Comparison of ENCODE assay signal across 8 cellular contexts in the genomic region with DNA sequence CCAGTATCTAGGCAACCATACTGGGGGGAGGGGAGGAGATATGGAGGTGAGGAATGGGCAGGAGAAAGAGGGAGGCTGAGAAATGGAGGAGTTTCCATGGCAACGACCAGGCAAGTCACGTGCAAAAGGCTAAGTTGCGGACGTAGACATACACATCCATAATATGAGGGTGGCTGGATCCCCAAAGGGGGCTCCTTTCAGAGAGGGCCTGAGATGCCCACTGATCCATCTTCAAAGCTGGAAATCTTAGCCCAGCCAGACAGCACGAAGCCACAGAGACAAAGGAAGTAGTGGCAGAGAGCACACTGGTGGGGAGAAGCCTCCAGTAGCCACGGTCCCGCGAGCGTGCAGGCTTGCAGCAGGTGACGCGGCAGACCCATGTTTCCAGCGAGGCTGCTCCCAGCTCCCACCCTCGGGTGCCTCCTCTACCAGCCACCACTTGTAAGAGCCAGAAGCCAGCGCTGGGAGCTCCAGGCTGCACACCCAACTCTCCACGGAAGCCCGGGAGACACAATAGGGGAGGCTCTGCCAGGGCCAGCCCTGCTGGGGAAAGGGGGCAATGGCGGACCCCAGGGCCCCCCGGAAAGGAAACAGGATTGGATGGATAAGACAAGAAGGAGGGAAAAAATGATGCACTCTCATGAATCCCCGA. TPM values are rescaled to one million over a fixed set of nuclear protein-coding genes. Genes with fewer than 3 reads are reported as not detected.
A peak's percentile ranks its signal among the peaks of the same experiment; 100 is the strongest.
DNase-seq lines count a peak whose midpoint lies in the region; ATAC-seq and TF ChIP-seq lines count a peak whose summit lies in the region.

No MANE protein-coding gene starts in this region.

- peak overlapping the region; percentile 93 for H3K4me3 Mint-ChIP-seq in nephron progenitor cell

- H3K27me3 Mint-ChIP-seq in nephron progenitor cell (ENCODE audit: low read depth, poor library complexity): peaks cover 82% of the 10 kb centered on the region

- H3K27me3 ChIP-seq in OCI-LY3 (ENCODE audit: low read depth, low read length): peaks cover 34% of the 10 kb centered on the region

- H2AFZ ChIP-seq in OCI-LY3 (ENCODE audit: low read depth, low read length): peak overlapping the region; percentile 61; the same call in 1 of the 2 replicates

- no peak overlapping the region for H3K27ac Mint-ChIP-seq in nephron progenitor cell

- H3K36me3 ChIP-seq in OCI-LY3 (replicated peaks; ENCODE audit: low read depth, low read length): no peaks in the 10 kb centered on the region

- H3K4me1 ChIP-seq in OCI-LY3 (ENCODE audit: low read length): peaks cover 14% of the 10 kb centered on the region

- peak overlapping the region; percentile 97 for H3K4me2 ChIP-seq in OCI-LY3 (ENCODE audit: low read length)

- ATAC-seq in GM21529 (IDR thresholded peaks at IDR 0.05; ENCODE audit: unreplicated experiment) (no peak), GM18502 (IDR thresholded peaks at IDR 0.05; ENCODE audit: poor library complexity, unreplicated experiment) (no peak)

- no peaks in the 10 kb centered on the region for H3K9me3 ChIP-seq in OCI-LY3 (ENCODE audit: insufficient read depth, low read length)

- peaks cover 61% of the 10 kb centered on the region for H3K4me1 Mint-ChIP-seq in nephron progenitor cell

- H3K9me3 Mint-ChIP-seq in nephron progenitor cell: no peaks in the 10 kb centered on the region

- H3K9ac ChIP-seq in OCI-LY3 (ENCODE audit: low read length): peak overlapping the region; percentile 57

- H3K27ac ChIP-seq in OCI-LY3 (ENCODE audit: low read length): no peak overlapping the region
- H3K27ac ChIP-seq in cingulate gyrus (ENCODE audit: low read depth, low read length): peak overlapping the region; percentile 81

- in situ Hi-C loops in G401 (cut with HindIII; ENCODE audit: low sequenced_read_pairs): no loop called here

- no peaks in the 10 kb centered on the region for H4K20me1 ChIP-seq in OCI-LY3 (ENCODE audit: insufficient read depth, low read length)

- no peaks in the 10 kb centered on the region for H3K36me3 Mint-ChIP-seq in nephron progenitor cell (ENCODE audit: low read depth)

- H3K4me3 ChIP-seq in OCI-LY3 (ENCODE audit: low read length): peak overlapping the region; percentile 80

- H3K79me2 ChIP-seq in OCI-LY3 (ENCODE audit: low read length): no peaks in the 10 kb centered on the region

- DNase-seq in G401 (ENCODE audit: low spot score) (peak; percentile 79), nephron progenitor cell (no peak), globus pallidus (ENCODE audit: low spot score) (no peak), KG1 (lab: John Stamatoyannopoulos, UW) (no peak)

- TF ChIP-seq CTCF in OCI-LY3 (IDR thresholded peaks at IDR 0.05; ENCODE audit: low read depth, low read length) (no peak), nephron progenitor cell (IDR thresholded peaks at IDR 0.05) (no peak)

RNA-seq across cellular contexts. Expression of a gene that starts 0.9 kb away (rescaled TPM):
- total RNA-seq in G401 (2014; rRNA removed; shearing (Covaris generic)): not detected in 2 replicates

RNA-seq across cellular contexts. Expression of a gene that starts 51.0 kb away (rescaled TPM):
- total RNA-seq in G401 (2014; rRNA removed; shearing (Covaris generic)): not detected in 2 replicates

RNA-seq across cellular contexts. Expression of a gene that starts 53.7 kb away (rescaled TPM):
- total RNA-seq in G401 (2014; rRNA removed; shearing (Covaris generic)): not detected in 2 replicates
